ENCODE assay signal across 1 cellular context in genomic region chr5:124735169-124735858, GRCh38.
A peak's percentile ranks its signal among the peaks of the same experiment; 100 is the strongest.
TF ChIP-seq lines count a peak whose summit lies in the region.

No MANE protein-coding gene starts in this region.

TF ChIP-seq in K562, 482 proteins besides CTCF, POLR2A, EP300 and RAD21 (continued from another document and continues in another):
- TF ChIP-seq ZNF407 (IDR thresholded peaks at IDR 0.05; ENCODE audit: low read depth) = no peak
- TF ChIP-seq HMGXB4 (CRISPR knock-in tag; IDR thresholded peaks at IDR 0.05) = no peak
- no peak for TF ChIP-seq ZNF311 (CRISPR knock-in tag; IDR thresholded peaks at IDR 0.05)
- TF ChIP-seq ARID3A (IDR thresholded peaks at IDR 0.05; ENCODE audit: borderline replicate concordance, low read depth, low read length) = no peak
- no peak for TF ChIP-seq JUNB (CRISPR knock-in tag; conservative IDR thresholded peaks at IDR 0.05)
- no peak for TF ChIP-seq HCFC1 (IDR thresholded peaks at IDR 0.05; ENCODE audit: low read depth, low read length)
- peak; percentile 12 for TF ChIP-seq CBX8 (IDR thresholded peaks at IDR 0.05; ENCODE audit: borderline replicate concordance, extremely low read depth, low read depth, low read length, poor library complexity, severe bottlenecking)
- no peak for TF ChIP-seq GMEB1 (CRISPR knock-in tag; IDR thresholded peaks at IDR 0.05)
- TF ChIP-seq MEIS2 (IDR thresholded peaks at IDR 0.05; ENCODE audit: partially characterized antibody) = peak; percentile 93
- no peak for TF ChIP-seq ZNF445 (CRISPR knock-in tag; IDR thresholded peaks at IDR 0.05; ENCODE audit: low read depth)
- TF ChIP-seq ZKSCAN3 (CRISPR knock-in tag; IDR thresholded peaks at IDR 0.05) = no peak
- TF ChIP-seq TCF15 (CRISPR knock-in tag; IDR thresholded peaks at IDR 0.05) = no peak
- TF ChIP-seq PBX2 (CRISPR knock-in tag; IDR thresholded peaks at IDR 0.05; ENCODE audit: low read depth) = no peak
- TF ChIP-seq PBX2 (tag; conservative IDR thresholded peaks at IDR 0.05; ENCODE audit: low read depth) = peak; percentile 58
- peak; percentile 23; the same call in 1 of the 2 replicates for TF ChIP-seq CXXC5 (CRISPR knock-in tag; IDR thresholded peaks at IDR 0.05)
- TF ChIP-seq HDGF (IDR thresholded peaks at IDR 0.05) = no peak
- TF ChIP-seq CCNT2 (IDR thresholded peaks at IDR 0.05; ENCODE audit: borderline replicate concordance, extremely low read depth, insufficient read length, low read depth, low read length) = peak; percentile 30
- TF ChIP-seq PRMT5 (CRISPR knock-in tag; IDR thresholded peaks at IDR 0.05) = no peak
- TF ChIP-seq SRSF1 (IDR thresholded peaks at IDR 0.05; ENCODE audit: low read depth, low read length) = no peak
- no peak for TF ChIP-seq MLX (CRISPR knock-in tag; conservative IDR thresholded peaks at IDR 0.05)
